ENCODE assay signal across 1 cellular context in the genomic region with DNA sequence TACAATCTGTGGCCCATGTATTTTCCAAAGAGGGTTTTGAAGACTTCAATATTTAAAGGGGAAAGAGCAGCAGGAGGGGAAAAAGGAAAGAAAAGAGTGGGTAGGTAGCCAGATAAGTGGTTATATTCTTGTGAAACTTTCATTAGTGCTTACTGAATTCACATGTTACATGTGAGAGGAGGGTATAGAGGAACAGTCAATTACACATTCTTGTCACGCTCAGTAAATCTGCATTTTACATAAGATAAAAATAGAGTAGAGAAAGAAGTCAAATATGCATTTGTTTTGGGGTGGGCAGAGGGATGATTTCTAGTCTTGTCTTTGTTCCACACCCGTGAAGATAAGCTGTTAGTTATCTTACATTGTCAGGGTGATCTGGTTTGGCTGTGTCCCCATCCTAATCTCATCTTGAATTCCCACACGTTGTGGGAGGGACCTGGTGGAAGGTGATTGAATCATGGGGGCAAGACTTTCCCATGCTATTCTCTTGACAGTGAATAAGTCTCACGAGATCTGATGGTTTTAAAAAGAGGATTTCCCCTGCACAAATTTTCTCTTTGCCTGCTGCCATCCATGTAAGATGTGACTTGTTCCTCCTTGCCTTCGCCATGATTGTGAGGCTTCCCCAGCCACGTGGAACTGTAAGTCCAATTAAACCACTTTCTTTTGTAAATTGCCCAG.
TF ChIP-seq lines count a peak whose summit lies in the region.

No MANE protein-coding gene starts in this region.

TF ChIP-seq in K562, 482 proteins besides CTCF, POLR2A, EP300 and RAD21 (continued from another document):
- TF ChIP-seq PHB2 (IDR thresholded peaks at IDR 0.05; ENCODE audit: low read depth) (peak; percentile 59; the same call in 1 of the 2 replicates), PML (IDR thresholded peaks at IDR 0.05; ENCODE audit: low read length) (peak; percentile 86)
